Comparison of ENCODE assay signal across 25 cellular contexts in genomic region chr2:41033127-41033526, GRCh38.
"Had no signal": no experiment of that assay in that cellular context is flagged by ENCODE, and none has a peak within 500 bp of the region (broad histone marks: within the 10 kb centered on the region; RNA-seq: fewer than 3 reads in every experiment).

No MANE protein-coding gene starts in this region.

- H3K27me3 Mint-ChIP-seq: activated naive CD8-positive, alpha-beta T cell treated with anti-CD3 and anti-CD28 coated beads, Interleukin-2, amount 10 ng/mL, durations not matched to agents 7 days and 5 days; natural killer cell treated with Interleukin-12 subunit alpha and Interleukin-12 subunit beta and Interleukin-15 and Interleukin-18, amount 100 ng/mL, for 72 hours; progenitor cell of endocrine pancreas had no signal

- H3K4me3 Mint-ChIP-seq: activated naive CD4-positive, alpha-beta T cell treated with anti-CD3 and anti-CD28 coated beads for 36 hours; activated naive CD8-positive, alpha-beta T cell treated with anti-CD3 and anti-CD28 coated beads, Interleukin-2, amount 10 ng/mL, durations not matched to agents 7 days and 5 days; natural killer cell treated with Interleukin-12 subunit alpha and Interleukin-12 subunit beta and Interleukin-15 and Interleukin-18, amount 100 ng/mL, for 72 hours had no signal

- H3K4me3 ChIP-seq: coronary artery, esophagus muscularis mucosa, lower lobe of right lung, mucosa of descending colon, ovary, right lobe of liver, tibial nerve had no signal

- H3K4me1 ChIP-seq: esophagus muscularis mucosa, foreskin keratinocyte, lower lobe of right lung, right lobe of liver, tibial nerve had no signal

- H3K36me3 ChIP-seq: brain microvascular endothelial cell, esophagus muscularis mucosa, lower lobe of right lung, ovary, right lobe of liver, tibial nerve had no signal

- H3K4me1 Mint-ChIP-seq: activated naive CD8-positive, alpha-beta T cell treated with anti-CD3 and anti-CD28 coated beads, Interleukin-2, amount 10 ng/mL, durations not matched to agents 7 days and 5 days had no signal

- H3K27me3 ChIP-seq: brain microvascular endothelial cell, esophagus muscularis mucosa, foreskin keratinocyte, ovary, right lobe of liver, tibial nerve had no signal

- ATAC-seq: activated CD4-positive, CD25-positive, alpha-beta regulatory T cell treated with anti-CD3 and anti-CD28 coated beads, Interleukin-2, amount 50 U/mL, for 24 hours; foreskin keratinocyte; left lobe of liver; lower lobe of right lung; mucosa of descending colon; natural killer cell treated with Interleukin-12 subunit alpha and Interleukin-12 subunit beta and Interleukin-15 and Interleukin-18, amount 100 ng/mL, for 72 hours; right lobe of liver had no signal

- H3K27ac Mint-ChIP-seq: activated naive CD4-positive, alpha-beta T cell treated with anti-CD3 and anti-CD28 coated beads for 36 hours; activated naive CD8-positive, alpha-beta T cell treated with anti-CD3 and anti-CD28 coated beads, Interleukin-2, amount 10 ng/mL, durations not matched to agents 7 days and 5 days; natural killer cell treated with Interleukin-12 subunit alpha and Interleukin-12 subunit beta and Interleukin-15 and Interleukin-18, amount 100 ng/mL, for 72 hours; progenitor cell of endocrine pancreas had no signal

- H3K36me3 Mint-ChIP-seq: activated naive CD8-positive, alpha-beta T cell treated with anti-CD3 and anti-CD28 coated beads, Interleukin-2, amount 10 ng/mL, durations not matched to agents 7 days and 5 days; natural killer cell treated with Interleukin-12 subunit alpha and Interleukin-12 subunit beta and Interleukin-15 and Interleukin-18, amount 100 ng/mL, for 72 hours had no signal

- DNase-seq: activated CD4-positive, alpha-beta T cell treated with anti-CD3 and anti-CD28 coated beads for 48 hours; activated CD4-positive, alpha-beta T cell treated with anti-CD3 and anti-CD28 coated beads, Interleukin-2, amount 50 U/mL, for 48 hours; activated CD8-positive, alpha-beta memory T cell treated with anti-CD3 and anti-CD28 coated beads for 24 hours; activated effector memory CD4-positive, alpha-beta T cell treated with anti-CD3 and anti-CD28 coated beads, Interleukin-2, amount 50 U/mL, for 16 hours; activated naive CD4-positive, alpha-beta T cell treated with anti-CD3 and anti-CD28 coated beads for 36 hours; activated naive CD8-positive, alpha-beta T cell treated with anti-CD3 and anti-CD28 coated beads, Interleukin-2, amount 10 ng/mL, durations not matched to agents 7 days and 5 days; amniotic stem cell; brain microvascular endothelial cell; foreskin keratinocyte; kidney glomerular epithelial cell; lower lobe of right lung; mesenchymal stem cell; mucosa of descending colon; ovary; right lobe of liver; stimulated activated CD4-positive, alpha-beta T cell treated with anti-CD3 and anti-CD28 coated beads, Interleukin-2, amount 100 ng/mL, for 48 hours; stimulated activated naive CD4-positive, alpha-beta T cell treated with Interleukin-2 at 50 U/mL for 16 hours had no signal

- H3K9me3 Mint-ChIP-seq: activated naive CD8-positive, alpha-beta T cell treated with anti-CD3 and anti-CD28 coated beads, Interleukin-2, amount 10 ng/mL, durations not matched to agents 7 days and 5 days had no signal

- H3K27ac ChIP-seq: brain microvascular endothelial cell, coronary artery, esophagus muscularis mucosa, foreskin keratinocyte, lower lobe of right lung, ovary, right lobe of liver, tibial nerve, VCaP had no signal

- H3K9me3 ChIP-seq: esophagus muscularis mucosa, lower lobe of right lung, mucosa of descending colon, ovary, right lobe of liver, tibial nerve had no signal
